In genomic region chr3:106703524-106703923, GRCh38 we compare ENCODE assay signal across 23 cellular contexts.
DNase-seq lines count a peak whose midpoint lies in the region; ATAC-seq and TF ChIP-seq lines count a peak whose summit lies in the region.
"Had no signal": no experiment of that assay in that cellular context is flagged by ENCODE, and none has a peak within 500 bp of the region (broad histone marks: within the 10 kb centered on the region; RNA-seq: fewer than 3 reads in every experiment).

No MANE protein-coding gene starts in this region.

- ATAC-seq in SK-N-SH treated with all-trans-retinoic acid at 6 μM for 48 hours, result peak; percentile 82
- ATAC-seq: GM12878 had no signal

- DNase-seq in M059J (ENCODE audit: low read depth) (peak; percentile 55), OCI-M1 (lab: John Stamatoyannopoulos, UW) (peak; percentile 40), SK-N-DZ (ENCODE audit: low spot score) (peak; percentile 5), LoVo (ENCODE audit: low spot score) (no peak), ecto neural progenitor cell (ENCODE audit: low spot score) (no peak), occipital lobe (lab: John Stamatoyannopoulos, UW) (no peak)
- DNase-seq: 8988T; ACHN; BE2C; C1 segment of cervical spinal cord; CD4-positive, alpha-beta memory T cell; CD4-positive, CD25-positive, alpha-beta regulatory T cell; CD8-positive, alpha-beta memory T cell; COR-L47; DMS 273 treated with DMSO at 0.1 percent for 48 hours; DMS153; DMS53; DMS79; DND-41; EL; GDM1 had no signal

TF ChIP-seq in SK-N-SH treated with all-trans-retinoic acid at 6 μM for 48 hours, 23 proteins besides CTCF, POLR2A, EP300 and RAD21:
- peak; percentile 79 for TF ChIP-seq ISL1 (CRISPR knock-in tag; IDR thresholded peaks at IDR 0.05)
- TF ChIP-seq ZFP3 (CRISPR knock-in tag; IDR thresholded peaks at IDR 0.05), result no peak
- TF ChIP-seq, protein P1, sequence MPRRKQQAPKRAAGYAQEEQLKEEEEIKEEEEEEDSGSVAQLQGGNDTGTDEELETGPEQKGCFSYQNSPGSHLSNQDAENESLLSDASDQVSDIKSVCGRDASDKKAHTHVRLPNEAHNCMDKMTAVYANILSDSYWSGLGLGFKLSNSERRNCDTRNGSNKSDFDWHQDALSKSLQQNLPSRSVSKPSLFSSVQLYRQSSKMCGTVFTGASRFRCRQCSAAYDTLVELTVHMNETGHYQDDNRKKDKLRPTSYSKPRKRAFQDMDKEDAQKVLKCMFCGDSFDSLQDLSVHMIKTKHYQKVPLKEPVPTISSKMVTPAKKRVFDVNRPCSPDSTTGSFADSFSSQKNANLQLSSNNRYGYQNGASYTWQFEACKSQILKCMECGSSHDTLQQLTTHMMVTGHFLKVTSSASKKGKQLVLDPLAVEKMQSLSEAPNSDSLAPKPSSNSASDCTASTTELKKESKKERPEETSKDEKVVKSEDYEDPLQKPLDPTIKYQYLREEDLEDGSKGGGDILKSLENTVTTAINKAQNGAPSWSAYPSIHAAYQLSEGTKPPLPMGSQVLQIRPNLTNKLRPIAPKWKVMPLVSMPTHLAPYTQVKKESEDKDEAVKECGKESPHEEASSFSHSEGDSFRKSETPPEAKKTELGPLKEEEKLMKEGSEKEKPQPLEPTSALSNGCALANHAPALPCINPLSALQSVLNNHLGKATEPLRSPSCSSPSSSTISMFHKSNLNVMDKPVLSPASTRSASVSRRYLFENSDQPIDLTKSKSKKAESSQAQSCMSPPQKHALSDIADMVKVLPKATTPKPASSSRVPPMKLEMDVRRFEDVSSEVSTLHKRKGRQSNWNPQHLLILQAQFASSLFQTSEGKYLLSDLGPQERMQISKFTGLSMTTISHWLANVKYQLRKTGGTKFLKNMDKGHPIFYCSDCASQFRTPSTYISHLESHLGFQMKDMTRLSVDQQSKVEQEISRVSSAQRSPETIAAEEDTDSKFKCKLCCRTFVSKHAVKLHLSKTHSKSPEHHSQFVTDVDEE (CRISPR knock-in tag; IDR thresholded peaks at IDR 0.05), result no peak

Comparison
In these comparisons a context has a peak if more than half of its experiments do, and no peak if none do; other contexts are left out.
1. DNase-seq: peak in M059J (single experiment), OCI-M1 (single experiment) and SK-N-DZ (single experiment); none in LoVo (single experiment), ecto neural progenitor cell (single experiment) and occipital lobe (single experiment).